ENCODE assay signal across 15 cellular contexts in genomic region chr10:74179124-74179710, GRCh38. TPM values are rescaled to one million over a fixed set of nuclear protein-coding genes. Genes with fewer than 3 reads are reported as not detected.
DNase-seq lines count a peak whose midpoint lies in the region; ATAC-seq and TF ChIP-seq lines count a peak whose summit lies in the region.
"Had no signal": no experiment of that assay in that cellular context is flagged by ENCODE, and none has a peak within 500 bp of the region (broad histone marks: within the 10 kb centered on the region; RNA-seq: fewer than 3 reads in every experiment).

No MANE protein-coding gene starts in this region.

- H3K36me3 ChIP-seq in CD4-positive, alpha-beta memory T cell (ENCODE audit: insufficient read depth, low read length) = no peaks in the 10 kb centered on the region
- H3K36me3 ChIP-seq in WERI-Rb-1 = no peaks in the 10 kb centered on the region; the same call in 1 of the 2 replicates

- H3K27me3 Mint-ChIP-seq in CD4-positive, alpha-beta memory T cell = no peaks in the 10 kb centered on the region
- H3K27me3 Mint-ChIP-seq in WTC11 (ENCODE audit: low read depth) = no peaks in the 10 kb centered on the region
- H3K27me3 Mint-ChIP-seq in naive B cell = no peaks in the 10 kb centered on the region

- DNase-seq in CD4-positive, alpha-beta memory T cell = no peak
- DNase-seq in HFF-Myc (ENCODE audit: extremely low read depth, low read depth) (no peak), WTC11 (ENCODE audit: low spot score) (no peak), naive B cell (no peak), WERI-Rb-1 (no peak), NCI-H146 (lab: John Stamatoyannopoulos, UW) (no peak), C1 segment of cervical spinal cord (lab: John Stamatoyannopoulos, UW) (no peak)
- DNase-seq: activated CD4-positive, alpha-beta T cell treated with anti-CD3 and anti-CD28 coated beads for 48 hours; amniotic stem cell; NCI-H1048; NCI-H510A; stimulated activated CD4-positive, alpha-beta T cell treated with anti-CD3 and anti-CD28 coated beads, Interleukin-1b, Interleukin-23, amount 100 ng/mL, for 48 hours; stimulated activated naive CD4-positive, alpha-beta T cell treated with Interleukin-2 at 50 U/mL for 16 hours had no signal

- H3K4me1 Mint-ChIP-seq in CD4-positive, alpha-beta memory T cell = peaks cover 31 to 54% (median 46%) of the 10 kb centered on the region in 4 donors
- H3K4me1 Mint-ChIP-seq in WTC11 (peaks cover 45% of the 10 kb centered on the region), naive B cell (peaks cover 29 to 64% (median 43%) of the 10 kb centered on the region in 3 donors)

- H3K36me3 Mint-ChIP-seq in CD4-positive, alpha-beta memory T cell = peaks cover 0 to 8% of the 10 kb centered on the region in 2 donors
- H3K36me3 Mint-ChIP-seq in WTC11 (no peaks in the 10 kb centered on the region), naive B cell (no peaks in the 10 kb centered on the region)

- H3K9me3 ChIP-seq in CD4-positive, alpha-beta memory T cell (ENCODE audit: control insufficient read depth in 1 of 2, low read length in 2 of 2) = no peaks in the 10 kb centered on the region
- H3K9me3 ChIP-seq in WERI-Rb-1 (ENCODE audit: severe bottlenecking) = no peaks in the 10 kb centered on the region

- H3K4me3 ChIP-seq in CD4-positive, alpha-beta memory T cell (ENCODE audit: low read length in 2 of 2) = no peak overlapping the region
- H3K4me3 ChIP-seq in HFF-Myc (replicated peaks; ENCODE audit: low read depth, low read length) = 0 out of 2 replicates have a peak overlapping the region, but pooled peaks have one; percentile 75
- H3K4me3 ChIP-seq in WERI-Rb-1 (ENCODE audit: low read depth, low read length) = no peak overlapping the region

- peak overlapping the region in 4 of 8 donors; percentile 13 to 44 (median 20) for H3K4me3 Mint-ChIP-seq in CD4-positive, alpha-beta memory T cell
- H3K4me3 Mint-ChIP-seq in WTC11 (no peak overlapping the region), naive B cell (peak overlapping the region; percentile 72 to 97 (median 92))

- TF ChIP-seq CTCF in HFF-Myc (IDR thresholded peaks at IDR 0.05; ENCODE audit: low read depth, low read length, missing control alignments) (no peak), WTC11 (IDR thresholded peaks at IDR 0.05) (no peak), WERI-Rb-1 (IDR thresholded peaks at IDR 0.05; ENCODE audit: low read depth, low read length) (no peak)

- POLR2A ChIA-PET in CD4-positive, alpha-beta memory T cell (lab: Charles Lee; ENCODE audit: partially characterized antibody) = interaction anchor here (1.0 to 4.1 kb wide), 6 partner anchors 10 to 55 kb away, joined by 3 to 46 read pairs (median 6); partner anchors contain the start of genes ADK and AP3M1
- POLR2A ChIA-PET in WTC11 (lab: Charles Lee) = no interaction called here

- no peaks in the 10 kb centered on the region for H3K9me3 Mint-ChIP-seq in CD4-positive, alpha-beta memory T cell
- no peaks in the 10 kb centered on the region; the same call in 1 of the 2 replicates for H3K9me3 Mint-ChIP-seq in WTC11
- H3K9me3 Mint-ChIP-seq in naive B cell = no peaks in the 10 kb centered on the region

- no peaks in the 10 kb centered on the region for H3K27me3 ChIP-seq in CD4-positive, alpha-beta memory T cell (ENCODE audit: insufficient read depth, low read length)
- H3K27me3 ChIP-seq in WERI-Rb-1 (ENCODE audit: insufficient read depth, low read depth, severe bottlenecking) = no peaks in the 10 kb centered on the region

- H3K4me1 ChIP-seq in CD4-positive, alpha-beta memory T cell (ENCODE audit: insufficient read depth, low read length) = peaks cover 46% of the 10 kb centered on the region

- H3K27ac ChIP-seq in CD4-positive, alpha-beta memory T cell (ENCODE audit: low read depth, low read length) = no peak overlapping the region
- H3K27ac ChIP-seq in WERI-Rb-1 = no peak overlapping the region

- CTCF ChIA-PET in CD4-positive, alpha-beta memory T cell (lab: Charles Lee; ENCODE audit: partially characterized antibody) = interaction anchor here (1.4 to 3.6 kb wide), 2 partner anchors 13 to 34 kb away, joined by 3 to 13 read pairs; no protein-coding TSS in a partner anchor
- CTCF ChIA-PET in WTC11 (lab: Charles Lee) = no interaction called here

- no peak for ATAC-seq in WTC11
- ATAC-seq in naive B cell (ENCODE audit: low read depth in 2 of 2) = no peak
- ATAC-seq in GM19035 (IDR thresholded peaks at IDR 0.05; ENCODE audit: unreplicated experiment) = no peak
- ATAC-seq: left lobe of liver had no signal

- intact Hi-C loops in CD4-positive, alpha-beta memory T cell (cut with micrococcal nuclease) = loop anchor here (5.0 kb wide), 2 partner anchors 48 to 933 kb away; partner anchors contain the start of gene SAMD8

- peak overlapping the region in 6 of 7 donors; percentile 45 to 84 (median 64) for H3K27ac Mint-ChIP-seq in CD4-positive, alpha-beta memory T cell
- peak overlapping the region; percentile 75 for H3K27ac Mint-ChIP-seq in WTC11
- H3K27ac Mint-ChIP-seq in naive B cell = peak overlapping the region in 5 of 6 donors; percentile 32 to 96 (median 63)

TF ChIP-seq in WTC11, 78 proteins besides CTCF, POLR2A, EP300 and RAD21:
- TF ChIP-seq IRF1 (CRISPR knock-in tag; IDR thresholded peaks at IDR 0.05) (no peak), ATF2 (CRISPR knock-in tag; IDR thresholded peaks at IDR 0.05; ENCODE audit: borderline replicate concordance, low read depth) (no peak), TCF7 (CRISPR knock-in tag; IDR thresholded peaks at IDR 0.05; ENCODE audit: low read depth) (no peak), ZBTB21 (CRISPR knock-in tag; IDR thresholded peaks at IDR 0.05; ENCODE audit: borderline replicate concordance) (no peak), MXD4 (CRISPR knock-in tag; IDR thresholded peaks at IDR 0.05; ENCODE audit: borderline replicate concordance) (no peak), ELF4 (CRISPR knock-in tag; IDR thresholded peaks at IDR 0.05; ENCODE audit: low read depth) (no peak), FOXK1 (CRISPR knock-in tag; IDR thresholded peaks at IDR 0.05) (no peak)
TF ChIP-seq in WTC11: peak in this region for 0.

RNA-seq across cellular contexts. Expression of gene ADK, which starts 28.2 kb away (rescaled TPM):
- total RNA-seq in CD4-positive, alpha-beta memory T cell = 10 to 100 TPM; 33.7 to 38.5 TPM
- 10 to 100 TPM; 63.5 to 66.6 TPM for polyA plus RNA-seq in CD4-positive, alpha-beta memory T cell
- total RNA-seq in WTC11 (2021) = 30.2 to 32.7 TPM (median 32.5 TPM) in 3 replicates
- 100 to 1,000 TPM; 240 to 379 (median 288) TPM for polyA plus RNA-seq in naive B cell (ENCODE audit: low read depth in 6 of 6)

RNA-seq across cellular contexts. Expression of gene AP3M1, which starts 28.6 kb away (rescaled TPM):
- total RNA-seq in CD4-positive, alpha-beta memory T cell = 10 to 100 TPM; 38.6 to 38.8 TPM
- polyA plus RNA-seq in CD4-positive, alpha-beta memory T cell = 10 to 100 TPM; 28.7 to 37.7 TPM
- total RNA-seq in WTC11 (2021) = 33.7 to 37.3 TPM (median 36.5 TPM) in 3 replicates
- 10 to 100 TPM; 28.8 to 40.8 (median 32.9) TPM for polyA plus RNA-seq in naive B cell (ENCODE audit: low read depth in 6 of 6)
